ENCODE assay signal across 9 cellular contexts in the genomic region with DNA sequence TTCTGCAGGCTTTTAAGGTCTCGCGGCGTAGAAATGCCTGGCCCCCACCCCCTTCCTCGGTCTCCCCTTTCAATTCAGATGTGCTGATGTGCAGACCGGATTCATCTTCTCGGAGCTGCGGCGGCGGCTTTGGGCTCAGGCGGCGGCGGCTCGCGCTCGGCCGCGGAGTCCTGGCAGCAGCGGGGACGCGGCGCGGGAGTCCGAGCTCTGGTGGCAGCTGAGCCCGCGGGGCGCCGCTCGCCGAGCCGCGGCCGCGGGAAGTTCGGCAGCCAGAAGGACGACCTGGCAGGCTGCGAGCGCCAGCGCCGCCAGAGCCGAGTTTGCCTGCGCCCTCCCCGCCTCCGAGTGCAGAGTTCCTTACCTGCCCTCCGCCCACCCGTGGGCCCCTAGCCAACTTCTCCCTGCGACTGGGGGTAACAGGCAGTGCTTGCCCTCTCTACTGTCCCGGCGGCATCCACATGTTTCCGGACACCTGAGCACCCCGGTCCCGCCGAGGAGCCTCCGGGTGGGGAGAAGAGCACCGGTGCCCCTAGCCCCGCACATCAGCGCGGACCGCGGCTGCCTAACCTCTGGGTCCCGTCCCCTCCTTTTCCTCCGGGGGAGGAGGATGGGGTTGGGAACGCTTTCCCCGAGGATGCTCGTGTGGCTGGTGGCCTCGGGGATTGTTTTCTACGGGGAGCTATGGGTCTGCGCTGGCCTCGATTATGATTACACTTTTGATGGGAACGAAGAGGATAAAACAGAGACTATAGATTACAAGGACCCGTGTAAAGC. TPM values are rescaled to one million over a fixed set of nuclear protein-coding genes. Genes with fewer than 3 reads are reported as not detected.
DNase-seq lines count a peak whose midpoint lies in the region; ATAC-seq, FAIRE-seq and TF ChIP-seq lines count a peak whose summit lies in the region.
"Had no signal": no experiment of that assay in that cellular context is flagged by ENCODE, and none has a peak within 500 bp of the region (broad histone marks: within the 10 kb centered on the region; RNA-seq: fewer than 3 reads in every experiment).

No MANE protein-coding gene starts in this region.

- ATAC-seq in HG03095 (IDR thresholded peaks at IDR 0.05; ENCODE audit: unreplicated experiment) (no peak), left colon (no peak)

- peak overlapping the region; percentile 12 for H3K9ac ChIP-seq in iPS-18a (ENCODE audit: low read length)

- H3K4me1 ChIP-seq in iPS-18a (ENCODE audit: control insufficient read depth, low read depth, low read length) (peaks cover 8% of the 10 kb centered on the region), small intestine (ENCODE audit: control insufficient read depth in 2 of 2, insufficient read depth in 1 of 2, low read depth in 1 of 2, low read length in 1 of 2) (no peaks in the 10 kb centered on the region)

- no peak overlapping the region for H3K27ac ChIP-seq in iPS-18a (ENCODE audit: low read length)
- H3K27ac ChIP-seq in small intestine (ENCODE audit: low read depth in 1 of 2, low read length in 1 of 2) = no peak overlapping the region
- H3K27ac ChIP-seq: epithelial cell of prostate had no signal

- intact Hi-C loops in left colon (cut with DNase I, micrococcal nuclease) = no loop called here

- FAIRE-seq in small intestine (lab: Jason Lieb, UNC) = no peak

- in situ Hi-C loops in astrocyte of the cerebellum (cut with HindIII; ENCODE audit: low sequenced_read_pairs) = no loop called here

- H3K4me3 ChIP-seq in astrocyte of the cerebellum (ENCODE audit: low read depth, low read length) (peak overlapping the region; percentile 61), iPS-18a (ENCODE audit: low read length) (peak overlapping the region; percentile 69), small intestine (ENCODE audit: low read depth in 1 of 2, low read length in 2 of 2) (peak overlapping the region in 1 of 2 donors; percentile 63)

- no peaks in the 10 kb centered on the region for H3K9me3 ChIP-seq in iPS-18a (ENCODE audit: control insufficient read depth, low read depth, low read length)
- no peaks in the 10 kb centered on the region for H3K9me3 ChIP-seq in small intestine (ENCODE audit: control insufficient read depth, low read depth)

- H3K36me3 ChIP-seq in iPS-18a (ENCODE audit: control insufficient read depth, low read depth, low read length) = no peaks in the 10 kb centered on the region
- H3K36me3 ChIP-seq in small intestine (ENCODE audit: control insufficient read depth in 2 of 2, insufficient read depth in 2 of 2, low read length in 2 of 2) = no peaks in the 10 kb centered on the region

- peak; percentile 58 for DNase-seq in COR-L47 (lab: John Stamatoyannopoulos, UW)
- DNase-seq in HPDE6-E6E7 (ENCODE audit: extremely low spot score) = peak; percentile 36
- DNase-seq in astrocyte of the cerebellum (ENCODE audit: low read depth) = no peak
- DNase-seq in small intestine = peak; percentile 40
- DNase-seq in foreskin melanocyte = no peak
- no peak for DNase-seq in left colon

- peaks cover 61% of the 10 kb centered on the region for H3K27me3 ChIP-seq in iPS-18a (ENCODE audit: control insufficient read depth, insufficient read depth, low read length)
- H3K27me3 ChIP-seq in small intestine (ENCODE audit: control insufficient read depth in 2 of 2, insufficient read depth in 2 of 2, low read length in 2 of 2) = peaks cover 0 to 4% of the 10 kb centered on the region in 2 donors

- WGBS in small intestine, 3 donors = 0 to 1% (median 1%) methylated on average over 54 to 70 of the region's 70 CpGs

- no peak for TF ChIP-seq CTCF in astrocyte of the cerebellum (IDR thresholded peaks at IDR 0.05; ENCODE audit: low read depth, low read length, missing control alignments)

RNA-seq across cellular contexts. Expression of gene TLL1, which starts 0.4 kb away (rescaled TPM):
- polyA plus RNA-seq in small intestine = 1 to 10 TPM; 1.6 to 3.2 (median 2.2) TPM
- 1 to 10 TPM; 1.9 to 2.4 TPM for total RNA-seq in left colon

Comparison
In these comparisons a context has a peak if more than half of its experiments do, and no peak if none do; other contexts are left out.
1. DNase-seq: peak in COR-L47 (single experiment), HPDE6-E6E7 (single experiment) and small intestine (single experiment); none in astrocyte of the cerebellum (single experiment), foreskin melanocyte (single experiment) and left colon (0 of 2).